In genomic region chr2:59910176-59910575, GRCh38 we compare ENCODE assay signal across 13 cellular contexts.
DNase-seq lines count a peak whose midpoint lies in the region; ATAC-seq and TF ChIP-seq lines count a peak whose summit lies in the region.
"Had no signal": no experiment of that assay in that cellular context is flagged by ENCODE, and none has a peak within 500 bp of the region (broad histone marks: within the 10 kb centered on the region; RNA-seq: fewer than 3 reads in every experiment).

No MANE protein-coding gene starts in this region.

- H3K9me3 ChIP-seq in DND-41 (ENCODE audit: insufficient read depth, low read length, severe bottlenecking) (no peaks in the 10 kb centered on the region), Loucy (ENCODE audit: insufficient read depth, low read depth, low read length) (no peaks in the 10 kb centered on the region), neural cell (ENCODE audit: low read length) (no peaks in the 10 kb centered on the region)
- H3K9me3 ChIP-seq: BE2C, HAP-1 had no signal

- no peak for TF ChIP-seq RAD21 in neural cell (conservative IDR thresholded peaks at IDR 0.05)

- no peaks in the 10 kb centered on the region for H3F3A ChIP-seq in Loucy (ENCODE audit: low read depth)
- peaks cover 5% of the 10 kb centered on the region for H3F3A ChIP-seq in neural cell (ENCODE audit: insufficient read depth, low read length, poor library complexity, severe bottlenecking)

- no peaks in the 10 kb centered on the region for H3K9me2 ChIP-seq in Loucy (replicated peaks; ENCODE audit: low read depth, low read length)
- no peaks in the 10 kb centered on the region for H3K9me2 ChIP-seq in neural cell (ENCODE audit: insufficient read depth, low read length)

- no peak for TF ChIP-seq EP300 in neural cell (conservative IDR thresholded peaks at IDR 0.05; ENCODE audit: poor library complexity, severe bottlenecking)

- H3K4me3 ChIP-seq in DND-41 (ENCODE audit: low read depth in 1 of 2, low read length in 2 of 2) = no peak overlapping the region
- no peak overlapping the region for H3K4me3 ChIP-seq in Loucy (ENCODE audit: low read length, poor library complexity, severe bottlenecking)
- no peak overlapping the region for H3K4me3 ChIP-seq in neural cell (ENCODE audit: low read length)
- H3K4me3 ChIP-seq: HAP-1 had no signal

- H2AFZ ChIP-seq in DND-41 (ENCODE audit: low read depth, low read length) (no peak overlapping the region), Loucy (ENCODE audit: low read length) (no peak overlapping the region), neural cell (ENCODE audit: low read depth, low read length) (no peak overlapping the region)

- H3K9ac ChIP-seq in DND-41 (ENCODE audit: low read depth, low read length) (peak overlapping the region; percentile 27; the same call in 1 of the 2 replicates), Loucy (ENCODE audit: low read depth, low read length, poor library complexity, severe bottlenecking) (no peak overlapping the region), neural cell (ENCODE audit: low read length) (peak overlapping the region; percentile 14)

- H3K79me2 ChIP-seq in DND-41 (ENCODE audit: insufficient read depth, low read length) = no peaks in the 10 kb centered on the region
- H3K79me2 ChIP-seq in Loucy (ENCODE audit: insufficient read depth, low read length) = no peaks in the 10 kb centered on the region
- no peaks in the 10 kb centered on the region for H3K79me2 ChIP-seq in neural cell (replicated peaks; ENCODE audit: insufficient read depth, low read length)

- peak overlapping the region; percentile 73 for H3K27ac ChIP-seq in DND-41 (ENCODE audit: low read length)
- peak overlapping the region; percentile 93 for H3K27ac ChIP-seq in neural cell (ENCODE audit: low read length)
- H3K27ac ChIP-seq: C4-2B had no signal

- peaks cover 39% of the 10 kb centered on the region for H3K4me1 ChIP-seq in DND-41 (ENCODE audit: insufficient read depth, low read length)
- H3K4me1 ChIP-seq in Loucy (ENCODE audit: insufficient read depth, low read length, poor library complexity, severe bottlenecking) = peaks cover 24% of the 10 kb centered on the region
- H3K4me1 ChIP-seq: BE2C, HAP-1 had no signal

- DNase-seq in DND-41 (peak; percentile 59), SW480 (ENCODE audit: low spot score) (peak; percentile 83), DMS153 treated with DMSO at 0.1 percent for 48 hours (lab: John Stamatoyannopoulos, UW; ENCODE audit: unreplicated experiment) (no peak)
- DNase-seq: BE2C; CD4-positive, alpha-beta memory T cell; COR-L47; DMS53 had no signal

- no peaks in the 10 kb centered on the region for H4K20me1 ChIP-seq in DND-41 (ENCODE audit: insufficient read depth, low read length)
- no peaks in the 10 kb centered on the region for H4K20me1 ChIP-seq in Loucy (ENCODE audit: insufficient read depth, low read length, poor library complexity, severe bottlenecking)
- H4K20me1 ChIP-seq in neural cell (ENCODE audit: insufficient read depth) = no peaks in the 10 kb centered on the region

- TF ChIP-seq CTCF in DND-41 (IDR thresholded peaks at IDR 0.05; ENCODE audit: borderline replicate concordance, extremely low read depth, low read length, poor library complexity, severe bottlenecking) = no peak
- TF ChIP-seq CTCF in Loucy (conservative IDR thresholded peaks at IDR 0.05; ENCODE audit: low read length) = no peak
- no peak for TF ChIP-seq CTCF in neural cell (IDR thresholded peaks at IDR 0.05; ENCODE audit: poor library complexity, severe bottlenecking)

- peak overlapping the region; percentile 43 for H3K4me2 ChIP-seq in DND-41 (ENCODE audit: insufficient read depth, low read length)
- H3K4me2 ChIP-seq in Loucy (ENCODE audit: low read depth, low read length, poor library complexity, severe bottlenecking) = peak overlapping the region; percentile 6
- no peak overlapping the region for H3K4me2 ChIP-seq in neural cell (ENCODE audit: low read length)

- ATAC-seq in DND-41 (ENCODE audit: insufficient read depth, low read depth) (peak; percentile 97), GM19328 (IDR thresholded peaks at IDR 0.05; ENCODE audit: unreplicated experiment) (no peak), GM21381 (IDR thresholded peaks at IDR 0.05; ENCODE audit: unreplicated experiment) (no peak)

- H3K27me3 ChIP-seq in DND-41 (ENCODE audit: insufficient read depth, low read length, poor library complexity) (no peaks in the 10 kb centered on the region), Loucy (ENCODE audit: insufficient read depth, low read length, poor library complexity, severe bottlenecking) (no peaks in the 10 kb centered on the region), neural cell (ENCODE audit: insufficient read depth, low read depth, low read length) (no peaks in the 10 kb centered on the region)
- H3K27me3 ChIP-seq: BE2C had no signal

- H3K36me3 ChIP-seq in DND-41 (ENCODE audit: insufficient read depth, low read length) (no peaks in the 10 kb centered on the region), Loucy (ENCODE audit: insufficient read depth, low read length) (no peaks in the 10 kb centered on the region), neural cell (ENCODE audit: insufficient read depth, low read length) (no peaks in the 10 kb centered on the region)
- H3K36me3 ChIP-seq: BE2C, HAP-1 had no signal

TF ChIP-seq in neural cell, 6 proteins besides CTCF, POLR2A, EP300 and RAD21:
- TF ChIP-seq MXI1 (conservative IDR thresholded peaks at IDR 0.05; ENCODE audit: poor library complexity, severe bottlenecking) (no peak), TAF1 (IDR thresholded peaks at IDR 0.05; ENCODE audit: low read depth) (no peak), EZH2 (IDR thresholded peaks at IDR 0.05; ENCODE audit: borderline replicate concordance, insufficient read depth, low read length, poor library complexity, severe bottlenecking) (no peak), POLR2AphosphoS5 (IDR thresholded peaks at IDR 0.05) (no peak), SMC3 (conservative IDR thresholded peaks at IDR 0.05; ENCODE audit: poor library complexity) (no peak)
- TF ChIP-seq, protein P1, sequence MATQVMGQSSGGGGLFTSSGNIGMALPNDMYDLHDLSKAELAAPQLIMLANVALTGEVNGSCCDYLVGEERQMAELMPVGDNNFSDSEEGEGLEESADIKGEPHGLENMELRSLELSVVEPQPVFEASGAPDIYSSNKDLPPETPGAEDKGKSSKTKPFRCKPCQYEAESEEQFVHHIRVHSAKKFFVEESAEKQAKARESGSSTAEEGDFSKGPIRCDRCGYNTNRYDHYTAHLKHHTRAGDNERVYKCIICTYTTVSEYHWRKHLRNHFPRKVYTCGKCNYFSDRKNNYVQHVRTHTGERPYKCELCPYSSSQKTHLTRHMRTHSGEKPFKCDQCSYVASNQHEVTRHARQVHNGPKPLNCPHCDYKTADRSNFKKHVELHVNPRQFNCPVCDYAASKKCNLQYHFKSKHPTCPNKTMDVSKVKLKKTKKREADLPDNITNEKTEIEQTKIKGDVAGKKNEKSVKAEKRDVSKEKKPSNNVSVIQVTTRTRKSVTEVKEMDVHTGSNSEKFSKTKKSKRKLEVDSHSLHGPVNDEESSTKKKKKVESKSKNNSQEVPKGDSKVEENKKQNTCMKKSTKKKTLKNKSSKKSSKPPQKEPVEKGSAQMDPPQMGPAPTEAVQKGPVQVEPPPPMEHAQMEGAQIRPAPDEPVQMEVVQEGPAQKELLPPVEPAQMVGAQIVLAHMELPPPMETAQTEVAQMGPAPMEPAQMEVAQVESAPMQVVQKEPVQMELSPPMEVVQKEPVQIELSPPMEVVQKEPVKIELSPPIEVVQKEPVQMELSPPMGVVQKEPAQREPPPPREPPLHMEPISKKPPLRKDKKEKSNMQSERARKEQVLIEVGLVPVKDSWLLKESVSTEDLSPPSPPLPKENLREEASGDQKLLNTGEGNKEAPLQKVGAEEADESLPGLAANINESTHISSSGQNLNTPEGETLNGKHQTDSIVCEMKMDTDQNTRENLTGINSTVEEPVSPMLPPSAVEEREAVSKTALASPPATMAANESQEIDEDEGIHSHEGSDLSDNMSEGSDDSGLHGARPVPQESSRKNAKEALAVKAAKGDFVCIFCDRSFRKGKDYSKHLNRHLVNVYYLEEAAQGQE (IDR thresholded peaks at IDR 0.05; ENCODE audit: borderline replicate concordance) = no peak
